8 cellular contexts compared by ENCODE assay signal in the genomic region with DNA sequence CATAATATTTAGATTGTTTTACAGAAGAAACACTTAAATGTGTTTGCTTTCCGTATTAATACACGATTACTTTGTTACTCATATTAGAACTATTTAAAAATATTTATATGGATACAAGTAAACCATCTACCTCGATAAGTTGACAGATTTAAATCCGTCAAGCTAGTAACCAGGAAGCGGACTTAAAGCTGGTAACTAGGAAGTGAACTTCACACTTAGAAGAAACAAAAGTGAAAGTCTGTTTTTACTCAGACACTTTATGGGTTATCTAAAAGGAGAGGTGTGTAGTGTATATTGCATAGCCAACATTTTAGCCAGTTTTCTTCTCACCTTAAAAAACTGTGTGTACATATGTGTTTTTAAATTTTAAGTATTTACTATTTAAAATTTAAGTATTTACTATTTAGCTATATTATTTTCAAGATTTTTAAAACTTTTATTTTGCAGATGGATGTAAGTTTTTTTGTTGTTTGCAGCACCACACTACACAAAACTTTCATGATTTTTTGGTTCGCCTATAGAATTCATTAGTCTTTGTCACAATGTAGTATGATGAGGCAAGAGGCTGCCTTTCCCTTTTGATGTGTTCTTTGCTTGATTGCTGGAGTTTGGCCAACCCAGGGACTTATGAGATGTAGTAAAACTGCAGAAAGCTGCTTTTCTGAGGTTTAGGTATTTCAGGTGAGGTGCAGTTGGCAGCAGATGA. TPM values are rescaled to one million over a fixed set of nuclear protein-coding genes. Genes with fewer than 3 reads are reported as not detected.
DNase-seq lines count a peak whose midpoint lies in the region; ATAC-seq, FAIRE-seq and TF ChIP-seq lines count a peak whose summit lies in the region.

No MANE protein-coding gene starts in this region.

- FAIRE-seq in A204.1 (lab: Jason Lieb, UNC), result peak; percentile 83

- H3K9ac ChIP-seq in mammary epithelial cell (ENCODE audit: insufficient read depth, low read length), result peak overlapping the region; percentile 27

- H3K27ac ChIP-seq in mammary epithelial cell (ENCODE audit: insufficient read depth, low read depth, low read length), result peak overlapping the region; percentile 76

- no peak overlapping the region for H2AFZ ChIP-seq in mammary epithelial cell (ENCODE audit: low read depth, low read length)

- peak overlapping the region; percentile 96 for H3K4me2 ChIP-seq in mammary epithelial cell (ENCODE audit: insufficient read depth, low read depth, low read length)

- intact Hi-C loops in mammary epithelial cell (cut with micrococcal nuclease), result no loop called here

- H3K36me3 ChIP-seq in mammary epithelial cell (ENCODE audit: insufficient read depth, low read length), result no peaks in the 10 kb centered on the region

- H3K4me3 ChIP-seq in mammary epithelial cell (replicated peaks in 1 of 3; ENCODE audit: insufficient read depth in 1 of 3, low read depth in 2 of 3, low read length in 3 of 3) (peak overlapping the region; percentile 89 to 93 (median 92)), mononuclear cell (ENCODE audit: low read length) (peak overlapping the region; percentile 79)

- CTCF ChIA-PET in mammary epithelial cell (lab: Charles Lee; ENCODE audit: low non-redundant PET), result no interaction called here

- peak; percentile 44 for DNase-seq in NCI-H226
- DNase-seq in mammary epithelial cell, result peak; percentile 40
- DNase-seq in COLO829 (ENCODE audit: low spot score), result no peak
- no peak for DNase-seq in activated CD4-positive, alpha-beta T cell treated with anti-CD3 and anti-CD28 coated beads, Interleukin-2, amount 50 U/mL, for 4 hours

- dilution Hi-C loops in mammary epithelial cell (cut with HindIII; ENCODE audit: low sequenced_read_pairs), result no loop called here

- WGBS in mammary epithelial cell (ENCODE audit: low coverage, missing lambda C conversion rate), result 21% methylated on average over 6 of the region's 6 CpGs

- no peaks in the 10 kb centered on the region for H3K9me3 ChIP-seq in mammary epithelial cell (replicated peaks; ENCODE audit: insufficient read depth, low read length)
- H3K9me3 ChIP-seq in mononuclear cell (ENCODE audit: low read depth, low read length), result no peaks in the 10 kb centered on the region

- H4K20me1 ChIP-seq in mammary epithelial cell (ENCODE audit: insufficient read depth, low read length), result no peaks in the 10 kb centered on the region

- no peak for TF ChIP-seq CTCF in mammary epithelial cell (conservative IDR thresholded peaks at IDR 0.05 in 1 of 2, IDR thresholded peaks at IDR 0.05 in 1 of 2; ENCODE audit: extremely low read depth in 1 of 2, insufficient read depth in 1 of 2, low read depth in 1 of 2, low read length in 2 of 2)

- in situ Hi-C loops in mammary epithelial cell (cut with MboI; ENCODE audit: low sequenced_read_pairs in 2 of 2), result no loop called here

- no peaks in the 10 kb centered on the region for H3K4me1 ChIP-seq in mammary epithelial cell (ENCODE audit: insufficient read depth, low read length)
- peaks cover 31% of the 10 kb centered on the region for H3K4me1 ChIP-seq in mononuclear cell (ENCODE audit: insufficient read depth, low read length)

- H3K27me3 ChIP-seq in mammary epithelial cell (ENCODE audit: insufficient read depth, low read length), result no peaks in the 10 kb centered on the region
- no peaks in the 10 kb centered on the region for H3K27me3 ChIP-seq in mononuclear cell (ENCODE audit: insufficient read depth, low read length)

- peaks cover 69% of the 10 kb centered on the region for H3K79me2 ChIP-seq in mammary epithelial cell (ENCODE audit: insufficient read depth, low read length)

- BruUV-seq in mammary epithelial cell (replicated peaks; lab: Mats Ljungman, UMichigan), result no TSS peak

- ATAC-seq in GM18502 (IDR thresholded peaks at IDR 0.05; ENCODE audit: poor library complexity, unreplicated experiment) (peak; percentile 56), HG02852 (IDR thresholded peaks at IDR 0.05; ENCODE audit: unreplicated experiment) (peak; percentile 48)

RNA-seq across cellular contexts. Expression of a gene that starts 2.7 kb away (rescaled TPM):
- total RNA-seq in mammary epithelial cell (10 to 100 TPM; 43.0 to 54.2 TPM), mononuclear cell (62.7 TPM)
- 14.4 TPM for polyA plus RNA-seq in mammary epithelial cell
- polyA minus RNA-seq in mammary epithelial cell, result 42.8 TPM

Comparison
In these comparisons a context has a peak if more than half of its experiments do, and no peak if none do; other contexts are left out.
1. DNase-seq: peak in NCI-H226 (single experiment) and mammary epithelial cell (single experiment); none in COLO829 (single experiment) and activated CD4-positive, alpha-beta T cell treated with anti-CD3 and anti-CD28 coated beads, Interleukin-2, amount 50 U/mL, for 4 hours (0 of 2).